Comparison of ENCODE assay signal across 1 cellular context in the genomic region with DNA sequence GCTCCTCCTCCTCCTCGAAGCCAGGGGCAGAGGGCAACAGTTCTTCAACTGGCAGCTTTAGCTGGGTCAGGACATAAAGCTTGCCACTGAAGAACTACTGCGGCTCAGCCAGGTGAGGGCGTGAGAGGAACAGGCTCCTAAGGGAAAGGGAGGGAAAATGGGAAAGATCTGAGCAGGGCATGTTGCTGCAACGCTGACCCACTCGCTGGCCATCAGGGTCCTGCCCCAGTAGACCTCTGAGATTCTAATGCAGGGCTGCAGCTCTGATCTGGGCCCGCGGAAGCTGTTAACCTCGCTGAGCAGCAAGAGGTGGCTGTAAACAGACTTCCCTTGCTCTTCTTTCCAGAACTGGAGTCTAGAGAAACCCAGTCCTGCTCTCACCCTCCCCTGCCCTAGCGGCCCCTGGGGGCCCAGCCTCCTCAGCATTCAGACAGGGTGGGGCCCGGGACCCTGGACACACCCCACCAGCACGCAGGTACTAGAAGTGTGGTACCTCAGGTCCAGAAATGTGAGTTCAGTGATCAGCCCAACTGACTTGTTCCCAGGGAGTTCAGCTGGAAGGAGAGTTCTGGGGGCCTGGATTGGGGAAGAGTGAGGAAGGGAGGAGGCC.
TF ChIP-seq lines count a peak whose summit lies in the region.

No MANE protein-coding gene starts in this region.

TF ChIP-seq in HepG2, 621 proteins besides CTCF, POLR2A, EP300 and RAD21 (continued from another document and continues in another):
- TF ChIP-seq, protein P1, sequence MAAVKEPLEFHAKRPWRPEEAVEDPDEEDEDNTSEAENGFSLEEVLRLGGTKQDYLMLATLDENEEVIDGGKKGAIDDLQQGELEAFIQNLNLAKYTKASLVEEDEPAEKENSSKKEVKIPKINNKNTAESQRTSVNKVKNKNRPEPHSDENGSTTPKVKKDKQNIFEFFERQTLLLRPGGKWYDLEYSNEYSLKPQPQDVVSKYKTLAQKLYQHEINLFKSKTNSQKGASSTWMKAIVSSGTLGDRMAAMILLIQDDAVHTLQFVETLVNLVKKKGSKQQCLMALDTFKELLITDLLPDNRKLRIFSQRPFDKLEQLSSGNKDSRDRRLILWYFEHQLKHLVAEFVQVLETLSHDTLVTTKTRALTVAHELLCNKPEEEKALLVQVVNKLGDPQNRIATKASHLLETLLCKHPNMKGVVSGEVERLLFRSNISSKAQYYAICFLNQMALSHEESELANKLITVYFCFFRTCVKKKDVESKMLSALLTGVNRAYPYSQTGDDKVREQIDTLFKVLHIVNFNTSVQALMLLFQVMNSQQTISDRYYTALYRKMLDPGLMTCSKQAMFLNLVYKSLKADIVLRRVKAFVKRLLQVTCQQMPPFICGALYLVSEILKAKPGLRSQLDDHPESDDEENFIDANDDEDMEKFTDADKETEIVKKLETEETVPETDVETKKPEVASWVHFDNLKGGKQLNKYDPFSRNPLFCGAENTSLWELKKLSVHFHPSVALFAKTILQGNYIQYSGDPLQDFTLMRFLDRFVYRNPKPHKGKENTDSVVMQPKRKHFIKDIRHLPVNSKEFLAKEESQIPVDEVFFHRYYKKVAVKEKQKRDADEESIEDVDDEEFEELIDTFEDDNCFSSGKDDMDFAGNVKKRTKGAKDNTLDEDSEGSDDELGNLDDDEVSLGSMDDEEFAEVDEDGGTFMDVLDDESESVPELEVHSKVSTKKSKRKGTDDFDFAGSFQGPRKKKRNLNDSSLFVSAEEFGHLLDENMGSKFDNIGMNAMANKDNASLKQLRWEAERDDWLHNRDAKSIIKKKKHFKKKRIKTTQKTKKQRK (IDR thresholded peaks at IDR 0.05; ENCODE audit: low read length), result no peak
- no peak for TF ChIP-seq ZNF232 (CRISPR knock-in tag; IDR thresholded peaks at IDR 0.05; ENCODE audit: borderline replicate concordance)
- TF ChIP-seq, protein P2, sequence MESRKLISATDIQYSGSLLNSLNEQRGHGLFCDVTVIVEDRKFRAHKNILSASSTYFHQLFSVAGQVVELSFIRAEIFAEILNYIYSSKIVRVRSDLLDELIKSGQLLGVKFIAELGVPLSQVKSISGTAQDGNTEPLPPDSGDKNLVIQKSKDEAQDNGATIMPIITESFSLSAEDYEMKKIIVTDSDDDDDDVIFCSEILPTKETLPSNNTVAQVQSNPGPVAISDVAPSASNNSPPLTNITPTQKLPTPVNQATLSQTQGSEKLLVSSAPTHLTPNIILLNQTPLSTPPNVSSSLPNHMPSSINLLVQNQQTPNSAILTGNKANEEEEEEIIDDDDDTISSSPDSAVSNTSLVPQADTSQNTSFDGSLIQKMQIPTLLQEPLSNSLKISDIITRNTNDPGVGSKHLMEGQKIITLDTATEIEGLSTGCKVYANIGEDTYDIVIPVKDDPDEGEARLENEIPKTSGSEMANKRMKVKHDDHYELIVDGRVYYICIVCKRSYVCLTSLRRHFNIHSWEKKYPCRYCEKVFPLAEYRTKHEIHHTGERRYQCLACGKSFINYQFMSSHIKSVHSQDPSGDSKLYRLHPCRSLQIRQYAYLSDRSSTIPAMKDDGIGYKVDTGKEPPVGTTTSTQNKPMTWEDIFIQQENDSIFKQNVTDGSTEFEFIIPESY (CRISPR knock-in tag; IDR thresholded peaks at IDR 0.05), result no peak
- TF ChIP-seq, protein P3, sequence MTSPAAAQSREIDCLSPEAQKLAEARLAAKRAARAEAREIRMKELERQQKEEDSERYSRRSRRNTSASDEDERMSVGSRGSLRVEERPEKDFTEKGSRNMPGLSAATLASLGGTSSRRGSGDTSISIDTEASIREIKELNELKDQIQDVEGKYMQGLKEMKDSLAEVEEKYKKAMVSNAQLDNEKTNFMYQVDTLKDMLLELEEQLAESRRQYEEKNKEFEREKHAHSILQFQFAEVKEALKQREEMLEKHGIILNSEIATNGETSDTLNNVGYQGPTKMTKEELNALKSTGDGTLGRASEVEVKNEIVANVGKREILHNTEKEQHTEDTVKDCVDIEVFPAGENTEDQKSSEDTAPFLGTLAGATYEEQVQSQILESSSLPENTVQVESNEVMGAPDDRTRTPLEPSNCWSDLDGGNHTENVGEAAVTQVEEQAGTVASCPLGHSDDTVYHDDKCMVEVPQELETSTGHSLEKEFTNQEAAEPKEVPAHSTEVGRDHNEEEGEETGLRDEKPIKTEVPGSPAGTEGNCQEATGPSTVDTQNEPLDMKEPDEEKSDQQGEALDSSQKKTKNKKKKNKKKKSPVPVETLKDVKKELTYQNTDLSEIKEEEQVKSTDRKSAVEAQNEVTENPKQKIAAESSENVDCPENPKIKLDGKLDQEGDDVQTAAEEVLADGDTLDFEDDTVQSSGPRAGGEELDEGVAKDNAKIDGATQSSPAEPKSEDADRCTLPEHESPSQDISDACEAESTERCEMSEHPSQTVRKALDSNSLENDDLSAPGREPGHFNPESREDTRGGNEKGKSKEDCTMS (CRISPR knock-in tag; conservative IDR thresholded peaks at IDR 0.05), result no peak
- TF ChIP-seq, protein P4, sequence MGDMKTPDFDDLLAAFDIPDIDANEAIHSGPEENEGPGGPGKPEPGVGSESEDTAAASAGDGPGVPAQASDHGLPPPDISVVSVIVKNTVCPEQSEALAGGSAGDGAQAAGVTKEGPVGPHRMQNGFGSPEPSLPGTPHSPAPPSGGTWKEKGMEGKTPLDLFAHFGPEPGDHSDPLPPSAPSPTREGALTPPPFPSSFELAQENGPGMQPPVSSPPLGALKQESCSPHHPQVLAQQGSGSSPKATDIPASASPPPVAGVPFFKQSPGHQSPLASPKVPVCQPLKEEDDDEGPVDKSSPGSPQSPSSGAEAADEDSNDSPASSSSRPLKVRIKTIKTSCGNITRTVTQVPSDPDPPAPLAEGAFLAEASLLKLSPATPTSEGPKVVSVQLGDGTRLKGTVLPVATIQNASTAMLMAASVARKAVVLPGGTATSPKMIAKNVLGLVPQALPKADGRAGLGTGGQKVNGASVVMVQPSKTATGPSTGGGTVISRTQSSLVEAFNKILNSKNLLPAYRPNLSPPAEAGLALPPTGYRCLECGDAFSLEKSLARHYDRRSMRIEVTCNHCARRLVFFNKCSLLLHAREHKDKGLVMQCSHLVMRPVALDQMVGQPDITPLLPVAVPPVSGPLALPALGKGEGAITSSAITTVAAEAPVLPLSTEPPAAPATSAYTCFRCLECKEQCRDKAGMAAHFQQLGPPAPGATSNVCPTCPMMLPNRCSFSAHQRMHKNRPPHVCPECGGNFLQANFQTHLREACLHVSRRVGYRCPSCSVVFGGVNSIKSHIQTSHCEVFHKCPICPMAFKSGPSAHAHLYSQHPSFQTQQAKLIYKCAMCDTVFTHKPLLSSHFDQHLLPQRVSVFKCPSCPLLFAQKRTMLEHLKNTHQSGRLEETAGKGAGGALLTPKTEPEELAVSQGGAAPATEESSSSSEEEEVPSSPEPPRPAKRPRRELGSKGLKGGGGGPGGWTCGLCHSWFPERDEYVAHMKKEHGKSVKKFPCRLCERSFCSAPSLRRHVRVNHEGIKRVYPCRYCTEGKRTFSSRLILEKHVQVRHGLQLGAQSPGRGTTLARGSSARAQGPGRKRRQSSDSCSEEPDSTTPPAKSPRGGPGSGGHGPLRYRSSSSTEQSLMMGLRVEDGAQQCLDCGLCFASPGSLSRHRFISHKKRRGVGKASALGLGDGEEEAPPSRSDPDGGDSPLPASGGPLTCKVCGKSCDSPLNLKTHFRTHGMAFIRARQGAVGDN (CRISPR knock-in tag; IDR thresholded peaks at IDR 0.05), result peak; percentile 59
- TF ChIP-seq FOSL1 (CRISPR knock-in tag; IDR thresholded peaks at IDR 0.05; ENCODE audit: borderline replicate concordance), result no peak
- TF ChIP-seq, protein P5, sequence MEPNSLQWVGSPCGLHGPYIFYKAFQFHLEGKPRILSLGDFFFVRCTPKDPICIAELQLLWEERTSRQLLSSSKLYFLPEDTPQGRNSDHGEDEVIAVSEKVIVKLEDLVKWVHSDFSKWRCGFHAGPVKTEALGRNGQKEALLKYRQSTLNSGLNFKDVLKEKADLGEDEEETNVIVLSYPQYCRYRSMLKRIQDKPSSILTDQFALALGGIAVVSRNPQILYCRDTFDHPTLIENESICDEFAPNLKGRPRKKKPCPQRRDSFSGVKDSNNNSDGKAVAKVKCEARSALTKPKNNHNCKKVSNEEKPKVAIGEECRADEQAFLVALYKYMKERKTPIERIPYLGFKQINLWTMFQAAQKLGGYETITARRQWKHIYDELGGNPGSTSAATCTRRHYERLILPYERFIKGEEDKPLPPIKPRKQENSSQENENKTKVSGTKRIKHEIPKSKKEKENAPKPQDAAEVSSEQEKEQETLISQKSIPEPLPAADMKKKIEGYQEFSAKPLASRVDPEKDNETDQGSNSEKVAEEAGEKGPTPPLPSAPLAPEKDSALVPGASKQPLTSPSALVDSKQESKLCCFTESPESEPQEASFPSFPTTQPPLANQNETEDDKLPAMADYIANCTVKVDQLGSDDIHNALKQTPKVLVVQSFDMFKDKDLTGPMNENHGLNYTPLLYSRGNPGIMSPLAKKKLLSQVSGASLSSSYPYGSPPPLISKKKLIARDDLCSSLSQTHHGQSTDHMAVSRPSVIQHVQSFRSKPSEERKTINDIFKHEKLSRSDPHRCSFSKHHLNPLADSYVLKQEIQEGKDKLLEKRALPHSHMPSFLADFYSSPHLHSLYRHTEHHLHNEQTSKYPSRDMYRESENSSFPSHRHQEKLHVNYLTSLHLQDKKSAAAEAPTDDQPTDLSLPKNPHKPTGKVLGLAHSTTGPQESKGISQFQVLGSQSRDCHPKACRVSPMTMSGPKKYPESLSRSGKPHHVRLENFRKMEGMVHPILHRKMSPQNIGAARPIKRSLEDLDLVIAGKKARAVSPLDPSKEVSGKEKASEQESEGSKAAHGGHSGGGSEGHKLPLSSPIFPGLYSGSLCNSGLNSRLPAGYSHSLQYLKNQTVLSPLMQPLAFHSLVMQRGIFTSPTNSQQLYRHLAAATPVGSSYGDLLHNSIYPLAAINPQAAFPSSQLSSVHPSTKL (CRISPR knock-in tag; IDR thresholded peaks at IDR 0.05), result no peak
- no peak for TF ChIP-seq MTF1 (CRISPR knock-in tag; IDR thresholded peaks at IDR 0.05)
- TF ChIP-seq ZSCAN31 (CRISPR knock-in tag; IDR thresholded peaks at IDR 0.05; ENCODE audit: low read depth), result peak; percentile 72
- TF ChIP-seq, protein P6, sequence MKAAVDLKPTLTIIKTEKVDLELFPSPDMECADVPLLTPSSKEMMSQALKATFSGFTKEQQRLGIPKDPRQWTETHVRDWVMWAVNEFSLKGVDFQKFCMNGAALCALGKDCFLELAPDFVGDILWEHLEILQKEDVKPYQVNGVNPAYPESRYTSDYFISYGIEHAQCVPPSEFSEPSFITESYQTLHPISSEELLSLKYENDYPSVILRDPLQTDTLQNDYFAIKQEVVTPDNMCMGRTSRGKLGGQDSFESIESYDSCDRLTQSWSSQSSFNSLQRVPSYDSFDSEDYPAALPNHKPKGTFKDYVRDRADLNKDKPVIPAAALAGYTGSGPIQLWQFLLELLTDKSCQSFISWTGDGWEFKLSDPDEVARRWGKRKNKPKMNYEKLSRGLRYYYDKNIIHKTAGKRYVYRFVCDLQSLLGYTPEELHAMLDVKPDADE (CRISPR knock-in tag; IDR thresholded peaks at IDR 0.05), result no peak
- no peak for TF ChIP-seq ZNF263 (CRISPR knock-in tag; IDR thresholded peaks at IDR 0.05)
- no peak for TF ChIP-seq ZNF329 (CRISPR knock-in tag; IDR thresholded peaks at IDR 0.05; ENCODE audit: low read depth)
- TF ChIP-seq SMC3 (IDR thresholded peaks at IDR 0.05; ENCODE audit: low read length), result peak; percentile 40
- TF ChIP-seq, protein P7, sequence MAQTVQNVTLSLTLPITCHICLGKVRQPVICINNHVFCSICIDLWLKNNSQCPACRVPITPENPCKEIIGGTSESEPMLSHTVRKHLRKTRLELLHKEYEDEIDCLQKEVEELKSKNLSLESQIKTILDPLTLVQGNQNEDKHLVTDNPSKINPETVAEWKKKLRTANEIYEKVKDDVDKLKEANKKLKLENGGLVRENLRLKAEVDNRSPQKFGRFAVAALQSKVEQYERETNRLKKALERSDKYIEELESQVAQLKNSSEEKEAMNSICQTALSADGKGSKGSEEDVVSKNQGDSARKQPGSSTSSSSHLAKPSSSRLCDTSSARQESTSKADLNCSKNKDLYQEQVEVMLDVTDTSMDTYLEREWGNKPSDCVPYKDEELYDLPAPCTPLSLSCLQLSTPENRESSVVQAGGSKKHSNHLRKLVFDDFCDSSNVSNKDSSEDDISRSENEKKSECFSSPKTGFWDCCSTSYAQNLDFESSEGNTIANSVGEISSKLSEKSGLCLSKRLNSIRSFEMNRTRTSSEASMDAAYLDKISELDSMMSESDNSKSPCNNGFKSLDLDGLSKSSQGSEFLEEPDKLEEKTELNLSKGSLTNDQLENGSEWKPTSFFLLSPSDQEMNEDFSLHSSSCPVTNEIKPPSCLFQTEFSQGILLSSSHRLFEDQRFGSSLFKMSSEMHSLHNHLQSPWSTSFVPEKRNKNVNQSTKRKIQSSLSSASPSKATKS (CRISPR knock-in tag; IDR thresholded peaks at IDR 0.05), result no peak
- no peak for TF ChIP-seq ZC3H4 (CRISPR knock-in tag; IDR thresholded peaks at IDR 0.05; ENCODE audit: borderline replicate concordance)
- no peak for TF ChIP-seq CHCHD3 (CRISPR knock-in tag; IDR thresholded peaks at IDR 0.05)
- peak; percentile 45; the same call in 1 of the 2 replicates for TF ChIP-seq CEBPG (CRISPR knock-in tag; IDR thresholded peaks at IDR 0.05)
- no peak for TF ChIP-seq ZNF17 (CRISPR knock-in tag; IDR thresholded peaks at IDR 0.05)
- no peak for TF ChIP-seq FOXM1 (CRISPR knock-in tag; IDR thresholded peaks at IDR 0.05)
- TF ChIP-seq KDM3A (CRISPR knock-in tag; IDR thresholded peaks at IDR 0.05; ENCODE audit: low read depth), result no peak; the same call in 1 of the 2 replicates
- peak; percentile 15; the same call in 1 of the 2 replicates for TF ChIP-seq TGIF2 (CRISPR knock-in tag; IDR thresholded peaks at IDR 0.05)
- peak; percentile 65; the same call in 1 of the 2 replicates for TF ChIP-seq ZNF501 (CRISPR knock-in tag; IDR thresholded peaks at IDR 0.05)
- TF ChIP-seq, protein P8, sequence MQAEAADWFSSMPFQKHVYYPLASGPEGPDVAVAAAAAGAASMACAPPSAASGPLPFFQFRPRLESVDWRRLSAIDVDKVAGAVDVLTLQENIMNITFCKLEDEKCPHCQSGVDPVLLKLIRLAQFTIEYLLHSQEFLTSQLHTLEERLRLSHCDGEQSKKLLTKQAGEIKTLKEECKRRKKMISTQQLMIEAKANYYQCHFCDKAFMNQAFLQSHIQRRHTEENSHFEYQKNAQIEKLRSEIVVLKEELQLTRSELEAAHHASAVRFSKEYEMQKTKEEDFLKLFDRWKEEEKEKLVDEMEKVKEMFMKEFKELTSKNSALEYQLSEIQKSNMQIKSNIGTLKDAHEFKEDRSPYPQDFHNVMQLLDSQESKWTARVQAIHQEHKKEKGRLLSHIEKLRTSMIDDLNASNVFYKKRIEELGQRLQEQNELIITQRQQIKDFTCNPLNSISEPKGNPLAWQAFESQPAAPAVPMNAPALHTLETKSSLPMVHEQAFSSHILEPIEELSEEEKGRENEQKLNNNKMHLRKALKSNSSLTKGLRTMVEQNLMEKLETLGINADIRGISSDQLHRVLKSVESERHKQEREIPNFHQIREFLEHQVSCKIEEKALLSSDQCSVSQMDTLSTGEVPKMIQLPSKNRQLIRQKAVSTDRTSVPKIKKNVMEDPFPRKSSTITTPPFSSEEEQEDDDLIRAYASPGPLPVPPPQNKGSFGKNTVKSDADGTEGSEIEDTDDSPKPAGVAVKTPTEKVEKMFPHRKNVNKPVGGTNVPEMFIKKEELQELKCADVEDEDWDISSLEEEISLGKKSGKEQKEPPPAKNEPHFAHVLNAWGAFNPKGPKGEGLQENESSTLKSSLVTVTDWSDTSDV (CRISPR knock-in tag; IDR thresholded peaks at IDR 0.05), result no peak
- no peak for TF ChIP-seq U2AF1 (optimal IDR thresholded peaks at IDR 0.05; ENCODE audit: low read depth, low read length)
- TF ChIP-seq, protein P9, sequence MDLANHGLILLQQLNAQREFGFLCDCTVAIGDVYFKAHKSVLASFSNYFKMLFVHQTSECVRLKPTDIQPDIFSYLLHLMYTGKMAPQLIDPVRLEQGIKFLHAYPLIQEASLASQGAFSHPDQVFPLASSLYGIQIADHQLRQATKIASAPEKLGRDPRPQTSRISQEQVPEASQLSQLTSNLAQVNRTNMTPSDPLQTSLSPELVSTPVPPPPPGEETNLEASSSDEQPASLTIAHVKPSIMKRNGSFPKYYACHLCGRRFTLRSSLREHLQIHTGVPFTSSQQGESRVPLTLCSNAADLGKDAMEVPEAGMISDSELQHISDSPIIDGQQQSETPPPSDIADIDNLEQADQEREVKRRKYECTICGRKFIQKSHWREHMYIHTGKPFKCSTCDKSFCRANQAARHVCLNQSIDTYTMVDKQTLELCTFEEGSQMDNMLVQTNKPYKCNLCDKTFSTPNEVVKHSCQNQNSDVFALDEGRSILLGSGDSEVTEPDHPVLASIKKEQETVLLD (CRISPR knock-in tag; IDR thresholded peaks at IDR 0.05; ENCODE audit: low read depth), result no peak
